Comparison of ENCODE assay signal across 29 cellular contexts in genomic region chrX:118990512-118991227, GRCh38.
"Had no signal": no experiment of that assay in that cellular context is flagged by ENCODE, and none has a peak within 500 bp of the region (broad histone marks: within the 10 kb centered on the region; RNA-seq: fewer than 3 reads in every experiment).

No MANE protein-coding gene starts in this region.

- ATAC-seq: activated T-cell treated with anti-CD3 and anti-CD28 coated beads, Interleukin-2, amount 50 U/mL, for 4 hours; left cardiac atrium; right lobe of liver; stimulated activated effector memory CD8-positive, alpha-beta T cell treated with anti-CD3 and anti-CD28 coated beads, Interleukin-12 subunit alpha, Interleukin-12 subunit beta, amount 100 ng/mL, for 72 hours; stimulated activated naive CD8-positive, alpha-beta T cell treated with anti-CD3 and anti-CD28 coated beads, Interleukin-15, amount 100 ng/mL, for 72 hours had no signal

- H3K79me2 ChIP-seq: parathyroid adenoma had no signal

- H2AFZ ChIP-seq: parathyroid adenoma had no signal

- H3K9me3 Mint-ChIP-seq: activated T-cell treated with anti-CD3 and anti-CD28 coated beads, Interleukin-2, amount 50 U/mL, for 4 hours; memory B cell; stimulated activated effector memory CD8-positive, alpha-beta T cell treated with anti-CD3 and anti-CD28 coated beads, Interleukin-12 subunit alpha, Interleukin-12 subunit beta, amount 100 ng/mL, for 72 hours; stimulated activated naive CD8-positive, alpha-beta T cell treated with anti-CD3 and anti-CD28 coated beads, Interleukin-15, amount 100 ng/mL, for 72 hours had no signal

- H3K4me1 Mint-ChIP-seq: brain, nephron progenitor cell had no signal

- H3K36me3 Mint-ChIP-seq: brain had no signal

- H3K27ac ChIP-seq: esophagus muscularis mucosa, parathyroid adenoma, right lobe of liver, tibial nerve, uterus had no signal

- H3K4me3 ChIP-seq: esophagus muscularis mucosa, right lobe of liver, tibial nerve, uterus had no signal

- H3K4me3 Mint-ChIP-seq: activated T-cell treated with anti-CD3 and anti-CD28 coated beads, Interleukin-2, amount 50 U/mL, for 4 hours; brain; memory B cell; nephron progenitor cell; stimulated activated effector memory CD8-positive, alpha-beta T cell treated with anti-CD3 and anti-CD28 coated beads, Interleukin-12 subunit alpha, Interleukin-12 subunit beta, amount 100 ng/mL, for 72 hours; stimulated activated naive CD8-positive, alpha-beta T cell treated with anti-CD3 and anti-CD28 coated beads, Interleukin-15, amount 100 ng/mL, for 72 hours had no signal

- H3K9ac ChIP-seq: parathyroid adenoma had no signal

- H3K4me1 ChIP-seq: esophagus muscularis mucosa, parathyroid adenoma, right lobe of liver, tibial nerve, uterus had no signal

- H3K27ac Mint-ChIP-seq: brain; memory B cell; nephron progenitor cell; stimulated activated effector memory CD8-positive, alpha-beta T cell treated with anti-CD3 and anti-CD28 coated beads, Interleukin-12 subunit alpha, Interleukin-12 subunit beta, amount 100 ng/mL, for 72 hours; stimulated activated naive CD8-positive, alpha-beta T cell treated with anti-CD3 and anti-CD28 coated beads, Interleukin-15, amount 100 ng/mL, for 72 hours had no signal

- H3K9me3 ChIP-seq: esophagus muscularis mucosa, right lobe of liver, tibial nerve, uterus had no signal

- DNase-seq: activated CD4-positive, alpha-beta T cell treated with anti-CD3 and anti-CD28 coated beads for 4 hours; activated CD4-positive, alpha-beta T cell treated with anti-CD3 and anti-CD28 coated beads, Interleukin-2, amount 50 U/mL, for 48 hours; activated CD4-positive, CD25-positive, alpha-beta regulatory T cell; activated CD8-positive, alpha-beta memory T cell treated with anti-CD3 and anti-CD28 coated beads, Interleukin-2, amount 50 U/mL, for 48 hours; activated naive CD4-positive, alpha-beta T cell treated with anti-CD3 and anti-CD28 coated beads, Interleukin-2, amount 50 U/mL, for 16 hours; activated T-cell treated with anti-CD3 and anti-CD28 coated beads, Interleukin-2, amount 50 U/mL, for 4 hours; anterior cingulate cortex; caudate nucleus; effector memory CD4-positive, alpha-beta T cell; head of caudate nucleus; hypothalamus; left cardiac atrium; nephron progenitor cell; nucleus accumbens; right lobe of liver; small intestine; stimulated activated CD4-positive, alpha-beta T cell treated with anti-CD3 and anti-CD28 coated beads, Interleukin-2, amount 100 ng/mL, for 24 hours; stimulated activated naive CD8-positive, alpha-beta T cell treated with anti-CD3 and anti-CD28 coated beads, Interleukin-15, amount 100 ng/mL, for 72 hours; T1000; uterus had no signal

- H3K36me3 ChIP-seq: uterus had no signal

- H3K27me3 ChIP-seq: esophagus muscularis mucosa, right lobe of liver, uterus had no signal

- H3K27me3 Mint-ChIP-seq: stimulated activated naive CD8-positive, alpha-beta T cell treated with anti-CD3 and anti-CD28 coated beads, Interleukin-15, amount 100 ng/mL, for 72 hours had no signal

- FAIRE-seq: colon, frontal cortex, islet of Langerhans, small intestine had no signal
